Comparison of ENCODE assay signal across 8 cellular contexts in genomic region chr11:46826310-46827044, GRCh38. TPM values are rescaled to one million over a fixed set of nuclear protein-coding genes. Genes with fewer than 3 reads are reported as not detected.
DNase-seq lines count a peak whose midpoint lies in the region; ATAC-seq, FAIRE-seq and TF ChIP-seq lines count a peak whose summit lies in the region.

No MANE protein-coding gene starts in this region.

- H3K9me3 ChIP-seq in lung (ENCODE audit: control insufficient read depth in 2 of 2, insufficient read depth in 1 of 2, low read length in 1 of 2), result no peaks in the 10 kb centered on the region

- peak overlapping the region; percentile 84 to 85 for H3K27ac ChIP-seq in lung (ENCODE audit: low read depth in 1 of 2, low read length in 1 of 2)

- no peaks in the 10 kb centered on the region for H3K36me3 ChIP-seq in lung (ENCODE audit: control insufficient read depth in 2 of 2, insufficient read depth in 2 of 2, low read length in 2 of 2)

- H3K27me3 ChIP-seq in lung (ENCODE audit: control insufficient read depth, insufficient read depth), result no peaks in the 10 kb centered on the region

- peak; percentile 71 for FAIRE-seq in GM12892 (lab: Jason Lieb, UNC)

- H3K4me3 ChIP-seq in lung, result peak overlapping the region; percentile 81

- 1 to 4% methylated on average over 32 of the region's 32 CpGs for WGBS in lung, 2 donors

- peaks cover 1 to 18% of the 10 kb centered on the region in 2 donors for H3K4me1 ChIP-seq in lung (ENCODE audit: control insufficient read depth in 2 of 2, insufficient read depth in 2 of 2, low read length in 2 of 2)

- 0 out of 2 replicates have a peak, but pooled peaks have one; percentile 24 for TF ChIP-seq POLR2A in GM12892 (IDR thresholded peaks at IDR 0.05; ENCODE audit: low read depth, low read length)

- ATAC-seq in HG02763 (IDR thresholded peaks at IDR 0.05; ENCODE audit: unreplicated experiment) (peak; percentile 97), lung (ENCODE audit: insufficient read depth, low FRiP score) (peak; percentile 96)

- DNase-seq in GM12892 (ENCODE audit: insufficient read length) (peak; percentile 37), NCI-H345 (lab: John Stamatoyannopoulos, UW) (peak; percentile 63), lung (ENCODE audit: low spot score) (peak; percentile 78), DMS 273 treated with DMSO at 0.1 percent for 48 hours (lab: John Stamatoyannopoulos, UW) (no peak)
- DNase-seq in activated CD8-positive, alpha-beta memory T cell treated with anti-CD3 and anti-CD28 coated beads for 1 hour (ENCODE audit: extremely low read depth in 1 of 2, low read depth in 1 of 2), result peak; percentile 24 to 65
- DNase-seq in effector CD8-positive, alpha-beta T cell (lab: John Stamatoyannopoulos, UW), result peak; percentile 46
- peak; percentile 49 to 72 (median 53) for DNase-seq in stimulated activated CD4-positive, alpha-beta T cell treated with anti-CD3 and anti-CD28 coated beads, TNF-alpha, amount 100 ng/mL, for 24 hours (ENCODE audit: low read depth in 3 of 3)

- peak; percentile 8 for TF ChIP-seq CTCF in lung (IDR thresholded peaks at IDR 0.05; ENCODE audit: control extremely low read depth, extremely low read depth)

RNA-seq across cellular contexts. Expression of gene CKAP5, which starts 19.6 kb away (rescaled TPM):
- 35.6 TPM for polyA plus RNA-seq in GM12892 (2012; ENCODE audit: missing spikeins)
- total RNA-seq in lung, result 10 to 100 TPM; 50.0 to 76.7 TPM
- 10 to 100 TPM in 1 of 2 donors, 1 to 10 TPM in 1; 5.7 to 14.4 TPM for polyA plus RNA-seq in lung
